ENCODE assay signal across 9 cellular contexts in the genomic region with DNA sequence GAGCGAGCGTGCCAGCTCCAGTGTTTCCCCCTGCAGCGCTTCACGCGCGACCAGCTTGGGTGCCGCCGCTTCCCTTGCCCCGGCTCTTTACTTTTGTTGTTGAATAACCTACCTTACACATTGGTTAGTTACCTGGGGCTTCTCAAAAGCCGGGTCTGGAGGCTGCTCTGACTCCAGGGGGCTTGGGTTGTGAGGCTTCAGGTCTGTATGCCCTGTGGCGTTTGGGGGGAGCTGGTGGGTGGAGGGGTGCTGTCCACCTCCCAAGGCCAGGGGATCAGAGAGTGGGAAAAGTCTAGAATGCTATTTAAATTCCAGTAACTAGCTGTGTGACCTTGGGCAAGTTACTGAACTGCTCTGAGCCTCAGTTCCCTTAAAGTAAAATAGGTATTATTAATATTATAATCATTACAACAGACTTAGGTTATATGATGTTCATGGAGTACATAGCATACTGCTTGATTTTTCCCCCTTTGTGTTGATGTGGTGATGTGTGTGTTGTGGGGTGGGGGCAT. TPM values are rescaled to one million over a fixed set of nuclear protein-coding genes. Genes with fewer than 3 reads are reported as not detected.
DNase-seq lines count a peak whose midpoint lies in the region; ATAC-seq, FAIRE-seq and TF ChIP-seq lines count a peak whose summit lies in the region.
"Had no signal": no experiment of that assay in that cellular context is flagged by ENCODE, and none has a peak within 500 bp of the region (broad histone marks: within the 10 kb centered on the region; RNA-seq: fewer than 3 reads in every experiment).

No MANE protein-coding gene starts in this region.

- no peak for TF ChIP-seq RAD21 in GM12878 (IDR thresholded peaks at IDR 0.05; ENCODE audit: insufficient read depth, low read depth, low read length)

- H3K56ac ChIP-seq in mesendoderm (ENCODE audit: low read length), result peak overlapping the region; percentile 86

- H3K9me3 Mint-ChIP-seq in stimulated activated naive CD8-positive, alpha-beta T cell treated with anti-CD3 and anti-CD28 coated beads, Interleukin-15, Interleukin-2, amounts not matched to agents 100 ng/mL and 50 ng/mL, for 24 hours, result no peaks in the 10 kb centered on the region
- no peaks in the 10 kb centered on the region for H3K9me3 Mint-ChIP-seq in activated naive CD4-positive, alpha-beta T cell treated with anti-CD3 and anti-CD28 coated beads for 36 hours

- TF ChIP-seq CTCF in GM12878 (IDR thresholded peaks at IDR 0.05 in 2 of 3, conservative IDR thresholded peaks at IDR 0.05 in 1 of 3; ENCODE audit: control insufficient read depth in 2 of 3, extremely low read depth in 1 of 3, insufficient read depth in 1 of 3, low read depth in 3 of 3, low read length in 3 of 3), result no peak
- TF ChIP-seq CTCF in vagina (IDR thresholded peaks at IDR 0.05), result no peak

- H3K23ac ChIP-seq in mesendoderm (ENCODE audit: low read length), result no peak overlapping the region

- H3K4me3 ChIP-seq in GM12878 (peak overlapping the region; percentile 66), mesendoderm (ENCODE audit: low read length) (peak overlapping the region; percentile 37), vagina (peak overlapping the region; percentile 42 to 47)

- no peak for TF ChIP-seq POLR2A in GM12878 (IDR thresholded peaks at IDR 0.05; ENCODE audit: low read depth, low read length)
- no peak for TF ChIP-seq POLR2A in vagina (IDR thresholded peaks at IDR 0.05)

- H4K20me1 ChIP-seq in GM12878 (ENCODE audit: control insufficient read depth, insufficient read depth), result no peaks in the 10 kb centered on the region

- H3K27me3 ChIP-seq in GM12878 (replicated peaks in 1 of 2; ENCODE audit: control insufficient read depth in 2 of 2, insufficient read depth in 2 of 2, low read length in 1 of 2), result no peaks in the 10 kb centered on the region
- no peaks in the 10 kb centered on the region for H3K27me3 ChIP-seq in mesendoderm (ENCODE audit: insufficient read depth, low read length, poor library complexity)
- H3K27me3 ChIP-seq in vagina, result no peaks in the 10 kb centered on the region

- ATAC-seq in stimulated activated naive CD8-positive, alpha-beta T cell treated with anti-CD3 and anti-CD28 coated beads, Interleukin-15, Interleukin-2, amounts not matched to agents 100 U/mL and 50 U/mL, for 24 hours, result no peak
- no peak for ATAC-seq in GM12878
- no peak for ATAC-seq in HG03139 (IDR thresholded peaks at IDR 0.05; ENCODE audit: unreplicated experiment)

- peak overlapping the region; percentile 35 for H3K4me3 Mint-ChIP-seq in stimulated activated naive CD8-positive, alpha-beta T cell treated with anti-CD3 and anti-CD28 coated beads, Interleukin-15, Interleukin-2, amounts not matched to agents 100 ng/mL and 50 ng/mL, for 24 hours
- no peak overlapping the region for H3K4me3 Mint-ChIP-seq in activated naive CD4-positive, alpha-beta T cell treated with anti-CD3 and anti-CD28 coated beads for 36 hours

- intact Hi-C loops in GM12878 (cut with micrococcal nuclease; ENCODE audit: unreplicated experiment) (loop anchor here (2.0 kb wide), 1 partner anchor 18 kb away; no protein-coding TSS in a partner anchor), vagina (cut with DNase I) (no loop called here)
- intact Hi-C loops in activated naive CD4-positive, alpha-beta T cell treated with anti-CD3 and anti-CD28 coated beads for 36 hours (cut with micrococcal nuclease), result no loop called here

- H3K4ac ChIP-seq in mesendoderm (ENCODE audit: low read depth, low read length), result no peak overlapping the region

- H3K27ac Mint-ChIP-seq in stimulated activated naive CD8-positive, alpha-beta T cell treated with anti-CD3 and anti-CD28 coated beads, Interleukin-15, Interleukin-2, amounts not matched to agents 100 ng/mL and 50 ng/mL, for 24 hours, result no peak overlapping the region
- no peak overlapping the region for H3K27ac Mint-ChIP-seq in activated naive CD4-positive, alpha-beta T cell treated with anti-CD3 and anti-CD28 coated beads for 36 hours

- peak overlapping the region; percentile 75 for H3K4me2 ChIP-seq in GM12878 (ENCODE audit: control insufficient read depth, insufficient read depth)
- peak overlapping the region; percentile 79 for H3K4me2 ChIP-seq in mesendoderm (ENCODE audit: low read length)

- no peak overlapping the region for H2BK120ac ChIP-seq in mesendoderm (ENCODE audit: low read depth, low read length)

- in situ Hi-C loops in GM12878 (cut with MboI), result no loop called here

- RAD21 ChIA-PET in GM12878 (lab: Charles Lee; ENCODE audit: unreplicated experiment), result interaction anchor here (1.7 to 3.2 kb wide), 3 partner anchors 17 to 522 kb away, joined by 6 to 31 read pairs (median 10); no protein-coding TSS in a partner anchor

- H3K36me3 Mint-ChIP-seq in stimulated activated naive CD8-positive, alpha-beta T cell treated with anti-CD3 and anti-CD28 coated beads, Interleukin-15, Interleukin-2, amounts not matched to agents 100 ng/mL and 50 ng/mL, for 24 hours (ENCODE audit: low read depth), result no peaks in the 10 kb centered on the region
- no peaks in the 10 kb centered on the region for H3K36me3 Mint-ChIP-seq in activated naive CD4-positive, alpha-beta T cell treated with anti-CD3 and anti-CD28 coated beads for 36 hours (ENCODE audit: low read depth)

- H2BK15ac ChIP-seq in mesendoderm (replicated peaks; ENCODE audit: low read depth), result no peak overlapping the region

- H3K36me3 ChIP-seq in GM12878 (ENCODE audit: control insufficient read depth in 2 of 2, insufficient read depth in 2 of 2, low read length in 1 of 2) (no peaks in the 10 kb centered on the region), mesendoderm (ENCODE audit: control insufficient read depth, insufficient read depth, low read length) (no peaks in the 10 kb centered on the region), vagina (no peaks in the 10 kb centered on the region)

- no peaks in the 10 kb centered on the region for H3K4me1 Mint-ChIP-seq in stimulated activated naive CD8-positive, alpha-beta T cell treated with anti-CD3 and anti-CD28 coated beads, Interleukin-15, Interleukin-2, amounts not matched to agents 100 ng/mL and 50 ng/mL, for 24 hours (ENCODE audit: low read depth)
- no peaks in the 10 kb centered on the region for H3K4me1 Mint-ChIP-seq in activated naive CD4-positive, alpha-beta T cell treated with anti-CD3 and anti-CD28 coated beads for 36 hours (ENCODE audit: low read depth)

- no peak for DNase-seq in stimulated activated naive CD8-positive, alpha-beta T cell treated with anti-CD3 and anti-CD28 coated beads, Interleukin-15, Interleukin-2, amounts not matched to agents 100 U/mL and 50 U/mL, for 24 hours
- DNase-seq in GM12878 (ENCODE audit: low read depth, low spot score) (no peak), mesendoderm (no peak), vagina (ENCODE audit: extremely low spot score in 2 of 2) (no peak), activated gamma-delta T cell treated with Interleukin-2 at 50 U/mL for 16 hours (no peak)
- DNase-seq in activated naive CD4-positive, alpha-beta T cell treated with anti-CD3 and anti-CD28 coated beads for 36 hours, result no peak
- DNase-seq: activated CD4-positive, alpha-beta T cell treated with anti-CD3 and anti-CD28 coated beads for 1 hour had no signal

- no peak for TF ChIP-seq EP300 in GM12878 (IDR thresholded peaks at IDR 0.05; ENCODE audit: borderline replicate concordance in 1 of 2, control insufficient read depth in 1 of 2, low read depth in 2 of 2, low read length in 2 of 2)

- peak overlapping the region; percentile 83 for H4K8ac ChIP-seq in mesendoderm (ENCODE audit: low read depth, low read length)

- peaks cover 8% of the 10 kb centered on the region for H3K79me2 ChIP-seq in GM12878 (ENCODE audit: control insufficient read depth, insufficient read depth, low read length)
- H3K79me2 ChIP-seq in mesendoderm (ENCODE audit: control insufficient read depth, insufficient read depth, low read length), result no peaks in the 10 kb centered on the region

- H2AK5ac ChIP-seq in mesendoderm (ENCODE audit: low read length), result no peak overlapping the region

- peaks cover 59% of the 10 kb centered on the region for H3K27me3 Mint-ChIP-seq in stimulated activated naive CD8-positive, alpha-beta T cell treated with anti-CD3 and anti-CD28 coated beads, Interleukin-15, Interleukin-2, amounts not matched to agents 100 ng/mL and 50 ng/mL, for 24 hours
- H3K27me3 Mint-ChIP-seq in activated naive CD4-positive, alpha-beta T cell treated with anti-CD3 and anti-CD28 coated beads for 36 hours (ENCODE audit: low read depth), result peaks cover 44% of the 10 kb centered on the region

- H3K4me1 ChIP-seq in GM12878 (ENCODE audit: control insufficient read depth, insufficient read depth, low read length) (peaks cover 17% of the 10 kb centered on the region), mesendoderm (ENCODE audit: control insufficient read depth, low read depth, low read length) (no peaks in the 10 kb centered on the region), vagina (peaks cover 11% of the 10 kb centered on the region)

- no peaks in the 10 kb centered on the region for H3K79me1 ChIP-seq in mesendoderm (ENCODE audit: low read length)

- CTCF ChIA-PET in GM12878 (lab: Yijun Ruan, JAX), result interaction anchor here (0.7 to 18.0 kb wide), 10 partner anchors 8 to 522 kb away, joined by 3 to 508 read pairs (median 4); no protein-coding TSS in a partner anchor
- CTCF ChIA-PET in activated naive CD4-positive, alpha-beta T cell treated with anti-CD3 and anti-CD28 coated beads for 36 hours (lab: Charles Lee), result interaction anchor here (0.5 to 1.1 kb wide), 5 partner anchors 10 to 522 kb away, joined by 3 to 5 read pairs (median 3); no protein-coding TSS in a partner anchor

- H3K27ac ChIP-seq in GM12878 (ENCODE audit: control insufficient read depth, insufficient read depth), result peak overlapping the region; percentile 48
- no peak overlapping the region for H3K27ac ChIP-seq in mesendoderm (ENCODE audit: low read depth, low read length)
- H3K27ac ChIP-seq in vagina, result no peak overlapping the region

- POLR2A ChIA-PET in GM12878 (lab: Charles Lee), result no interaction called here

- H3K9ac ChIP-seq in GM12878 (ENCODE audit: control insufficient read depth, insufficient read depth, low read length) (peak overlapping the region; percentile 61), mesendoderm (ENCODE audit: low read length) (peak overlapping the region; percentile 72)

- SMC1A ChIA-PET in GM12878 (lab: Charles Lee; ENCODE audit: uncharacterized antibody, unreplicated experiment), result interaction anchor here (1.1 to 16.5 kb wide), 2 partner anchors 10 to 20 kb away, joined by 3 to 327 read pairs; no protein-coding TSS in a partner anchor

- H4K5ac ChIP-seq in mesendoderm (ENCODE audit: low read length), result no peak overlapping the region

- peak overlapping the region; percentile 53 for H2AFZ ChIP-seq in GM12878 (ENCODE audit: control insufficient read depth, low read depth, low read length)

- FAIRE-seq in GM12878 (lab: Jason Lieb, UNC), result no peak

- 22% methylated on average over 11 of the region's 11 CpGs for WGBS in GM12878 (ENCODE audit: insufficient coverage, insufficient replicate concordance, low lambda C conversion rate, missing lambda C conversion rate)
- no CpG with 5 or more reads among the region's 11 CpGs for WGBS in mesendoderm (ENCODE audit: extremely low coverage, insufficient coverage, low lambda C conversion rate)

- TSS peak; percentile 46 for BruUV-seq in GM12878 (replicated peaks; lab: Mats Ljungman, UMichigan)

- no peak overlapping the region for H2BK5ac ChIP-seq in mesendoderm (ENCODE audit: low read length)

- peak overlapping the region; percentile 90 for H3K18ac ChIP-seq in mesendoderm (ENCODE audit: low read length)

- no peaks in the 10 kb centered on the region for H3K9me3 ChIP-seq in GM12878 (replicated peaks; ENCODE audit: control insufficient read depth, insufficient read depth, low read length)
- H3K9me3 ChIP-seq in vagina, result no peaks in the 10 kb centered on the region

RNA-seq across cellular contexts. Expression of a gene that starts 0.8 kb away (rescaled TPM):
- 4.2 and 4.3 TPM in 2 replicates for total RNA-seq in GM12878 (2013; cell fraction: nucleolus; rRNA removed)
- total RNA-seq in GM12878 (2014; rRNA removed) (2.8 and 4.8 TPM in 2 replicates), GM12878 (2014; rRNA removed; fragmentation: Illumina TruSeq; extraction: Trizol) (4.5 and 4.6 TPM in 2 replicates), GM12878 (2021) (1.9 and 3.3 TPM in 2 replicates), vagina (10.1 TPM)
- polyA plus RNA-seq in GM12878 (2011; ENCODE audit: low read depth), result 6.9 TPM
- polyA plus RNA-seq in GM12878 (2011; rRNA removed) (1.0 TPM in 2 replicates), GM12878 (2014; fragmentation: Illumina TruSeq; extraction: Trizol) (5.9 and 6.6 TPM in 2 replicates), GM12878 (2014; fragmentation: Nextera tagmentation; extraction: Ambion mirVana) (1 to 10 TPM; 3.4 to 5.2 TPM), GM12878 (2014; rRNA removed) (2.7 and 3.6 TPM in 2 replicates), GM12878 (2016; fragmentation: Nextera tagmentation; extraction: Ambion mirVana) (1 to 10 TPM; 5.8 to 5.9 TPM)
- polyA plus RNA-seq in GM12878 (2011; cell fraction: cytosol; rRNA removed), result 0.85 and 1.2 TPM in 2 replicates
- polyA plus RNA-seq in GM12878 (2011; cell fraction: nucleus; rRNA removed), result 1.9 and 2.8 TPM in 2 replicates
- polyA plus RNA-seq in GM12878 (2012), result 5.0 and 11.3 TPM in 2 replicates
- 0.36 and 1.2 TPM in 2 replicates for polyA minus RNA-seq in GM12878 (2011; rRNA and poly(A)+ RNA removed)
- polyA minus RNA-seq in GM12878 (2011; cell fraction: cytosol; rRNA and poly(A)+ RNA removed), result not detected in 2 replicates
- polyA minus RNA-seq in GM12878 (2011; cell fraction: nucleus; rRNA and poly(A)+ RNA removed), result 0.60 TPM in 1 of 2 replicates, not detected in the other
- 1.8 TPM for polyA plus RNA-seq in mesendoderm (2013, experiment 1 of 2)
- 2.2 TPM for polyA plus RNA-seq in mesendoderm (2013, experiment 2 of 2)
- not detected for total RNA-seq in activated naive CD4-positive, alpha-beta T cell treated with anti-CD3 and anti-CD28 coated beads for 36 hours
